18 cellular contexts compared by ENCODE assay signal in the genomic region with DNA sequence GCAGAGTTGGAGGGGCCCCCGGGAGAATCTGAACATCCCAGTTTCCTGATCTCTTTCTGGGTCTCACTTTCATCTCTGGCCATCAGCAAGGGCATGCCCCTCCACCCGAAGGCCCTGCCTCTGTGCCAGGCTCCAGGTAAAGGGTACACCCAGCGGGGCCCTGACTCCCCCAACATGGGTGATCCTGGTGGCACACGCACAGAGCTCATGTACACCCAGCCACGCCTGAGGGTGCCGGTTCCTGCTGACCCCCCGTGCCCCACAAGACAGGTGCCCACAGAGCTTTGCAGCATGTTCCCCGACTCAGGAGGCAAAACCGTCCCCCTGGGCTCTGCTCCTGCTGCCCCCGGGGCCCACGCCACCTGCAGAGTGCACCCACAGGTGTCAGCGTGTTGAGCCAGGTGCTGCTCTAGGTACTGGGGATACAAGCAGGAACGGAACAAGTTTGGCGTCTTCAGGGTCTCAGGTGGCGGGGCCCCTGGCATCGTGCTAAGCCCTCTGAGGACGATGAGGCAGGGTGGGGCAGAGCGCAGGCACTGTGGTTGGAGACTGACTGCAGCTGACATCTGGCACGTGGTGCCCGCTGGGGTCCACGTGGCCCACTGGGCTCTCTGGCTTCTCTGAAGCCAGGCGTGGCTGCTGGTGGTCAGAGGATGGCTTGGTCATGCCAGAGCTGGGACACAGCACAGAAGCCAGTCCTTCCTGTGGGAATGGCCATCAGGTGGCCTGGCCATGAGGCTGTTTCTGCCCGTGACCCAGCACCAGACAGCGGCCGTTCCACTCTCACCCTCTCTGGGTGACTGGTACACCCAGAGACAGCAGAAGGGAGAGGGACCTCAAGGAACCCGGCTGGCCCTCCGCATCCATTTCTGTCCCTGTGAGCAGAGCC. TPM values are rescaled to one million over a fixed set of nuclear protein-coding genes. Genes with fewer than 3 reads are reported as not detected.
DNase-seq lines count a peak whose midpoint lies in the region; ATAC-seq and TF ChIP-seq lines count a peak whose summit lies in the region.
"Had no signal": no experiment of that assay in that cellular context is flagged by ENCODE, and none has a peak within 500 bp of the region (broad histone marks: within the 10 kb centered on the region; RNA-seq: fewer than 3 reads in every experiment).

No MANE protein-coding gene starts in this region.

- WGBS in SK-N-SH (ENCODE audit: low lambda C conversion rate) = 76% methylated on average over 13 of the region's 27 CpGs
- WGBS in tibial nerve, 2 donors = 91 to 93% methylated on average over 18 to 25 of the region's 27 CpGs

- H3K4me1 Mint-ChIP-seq in WTC11 = peaks cover 5% of the 10 kb centered on the region; the same call in 1 of the 2 replicates
- H3K4me1 Mint-ChIP-seq: activated CD4-positive, alpha-beta T cell treated with anti-CD3 and anti-CD28 coated beads for 36 hours; activated naive CD8-positive, alpha-beta T cell treated with anti-CD3 and anti-CD28 coated beads for 36 hours had no signal

- TF ChIP-seq CTCF in SK-N-SH (IDR thresholded peaks at IDR 0.05) (no peak), tibial nerve (IDR thresholded peaks at IDR 0.05) (no peak), WTC11 (IDR thresholded peaks at IDR 0.05) (no peak)

- H3K9ac ChIP-seq in SK-N-SH = no peak overlapping the region

- H3K27me3 Mint-ChIP-seq in WTC11 (ENCODE audit: low read depth) = no peaks in the 10 kb centered on the region
- H3K27me3 Mint-ChIP-seq: activated CD4-positive, alpha-beta T cell treated with anti-CD3 and anti-CD28 coated beads for 36 hours; activated naive CD8-positive, alpha-beta T cell treated with anti-CD3 and anti-CD28 coated beads for 36 hours had no signal

- TF ChIP-seq EP300 in SK-N-SH (IDR thresholded peaks at IDR 0.05; ENCODE audit: borderline replicate concordance in 1 of 2, low read depth in 1 of 2, low read length in 1 of 2) = no peak
- TF ChIP-seq EP300 in tibial nerve (IDR thresholded peaks at IDR 0.05) = no peak

- H3K4me2 ChIP-seq in SK-N-SH = no peak overlapping the region

- no peak overlapping the region for H3K27ac Mint-ChIP-seq in WTC11
- H3K27ac Mint-ChIP-seq: activated CD4-positive, alpha-beta T cell treated with anti-CD3 and anti-CD28 coated beads for 36 hours; activated naive CD8-positive, alpha-beta T cell treated with anti-CD3 and anti-CD28 coated beads for 36 hours; natural killer cell had no signal

- no peak overlapping the region for H2AFZ ChIP-seq in SK-N-SH (ENCODE audit: low read depth)

- H3K4me1 ChIP-seq in SK-N-SH (ENCODE audit: control insufficient read depth in 1 of 2, insufficient read depth in 2 of 2, low read depth in 1 of 2, low read length in 1 of 2) (peaks cover 12 to 19% of the 10 kb centered on the region in 2 experiments; a peak in 3 of 4 replicates), tibial nerve (peaks cover 12 to 93% (median 59%) of the 10 kb centered on the region in 4 donors)
- H3K4me1 ChIP-seq: colonic mucosa had no signal

- no peak for TF ChIP-seq RAD21 in SK-N-SH (IDR thresholded peaks at IDR 0.05; ENCODE audit: low read length)

- H3K79me2 ChIP-seq in SK-N-SH (ENCODE audit: insufficient read depth) = peaks cover 26% of the 10 kb centered on the region

- H3K9me3 ChIP-seq in SK-N-SH (no peaks in the 10 kb centered on the region), tibial nerve (no peaks in the 10 kb centered on the region)
- H3K9me3 ChIP-seq: colonic mucosa had no signal

- H3K27ac ChIP-seq in SK-N-SH (ENCODE audit: low read depth in 2 of 2, low read length in 1 of 2) (no peak overlapping the region; a peak in 1 of 4 replicates), layer of hippocampus (ENCODE audit: low read depth, low read length) (peak overlapping the region; percentile 90), tibial nerve (peak overlapping the region; percentile 80 to 91 (median 86))
- H3K27ac ChIP-seq: 22Rv1, colonic mucosa, epithelial cell of prostate, HL-60 had no signal

- H3K36me3 ChIP-seq in SK-N-SH (replicated peaks in 1 of 2; ENCODE audit: control insufficient read depth in 1 of 2, insufficient read depth in 2 of 2, low read length in 1 of 2) = no peaks in the 10 kb centered on the region
- H3K36me3 ChIP-seq in tibial nerve = no peaks in the 10 kb centered on the region
- H3K36me3 ChIP-seq: colonic mucosa had no signal

- POLR2A ChIA-PET in SK-N-SH (lab: Yijun Ruan, JAX) = no interaction called here
- POLR2A ChIA-PET in WTC11 (lab: Charles Lee) = no interaction called here

- peaks cover 17% of the 10 kb centered on the region for H4K20me1 ChIP-seq in SK-N-SH (ENCODE audit: insufficient read depth)

- H3K9me2 ChIP-seq in SK-N-SH = no peaks in the 10 kb centered on the region

- TF ChIP-seq POLR2A in tibial nerve (IDR thresholded peaks at IDR 0.05) = no peak

- H3F3A ChIP-seq in SK-N-SH (replicated peaks; ENCODE audit: insufficient read depth) = peaks cover 17% of the 10 kb centered on the region

- H3K9me3 Mint-ChIP-seq in WTC11 = no peaks in the 10 kb centered on the region
- H3K9me3 Mint-ChIP-seq: activated naive CD8-positive, alpha-beta T cell treated with anti-CD3 and anti-CD28 coated beads for 36 hours; CD4-positive, alpha-beta memory T cell; natural killer cell had no signal

- H3K4me3 ChIP-seq in SK-N-SH (ENCODE audit: low read depth in 2 of 2, low read length in 1 of 2) (no peak overlapping the region), tibial nerve (no peak overlapping the region)
- H3K4me3 ChIP-seq: colonic mucosa had no signal

- H3K27me3 ChIP-seq in SK-N-SH (ENCODE audit: insufficient read depth) = no peaks in the 10 kb centered on the region
- no peaks in the 10 kb centered on the region for H3K27me3 ChIP-seq in layer of hippocampus (ENCODE audit: control insufficient read depth, insufficient read depth, low read length)
- no peaks in the 10 kb centered on the region for H3K27me3 ChIP-seq in tibial nerve
- H3K27me3 ChIP-seq: colonic mucosa had no signal

- no peak for ATAC-seq in SK-N-SH treated with all-trans-retinoic acid at 6 μM for 48 hours
- ATAC-seq in WTC11 = no peak
- ATAC-seq: activated CD4-positive, alpha-beta T cell treated with anti-CD3 and anti-CD28 coated beads for 36 hours; natural killer cell had no signal

- DNase-seq in SK-N-SH = peak; percentile 24
- no peak for DNase-seq in tibial nerve (ENCODE audit: low spot score in 2 of 2)
- no peak for DNase-seq in NCI-H1417 (lab: John Stamatoyannopoulos, UW)
- no peak for DNase-seq in WTC11 (ENCODE audit: low spot score)
- DNase-seq: activated CD4-positive, alpha-beta T cell treated with anti-CD3 and anti-CD28 coated beads for 36 hours; activated naive CD8-positive, alpha-beta T cell treated with anti-CD3 and anti-CD28 coated beads for 36 hours; CD4-positive, alpha-beta memory T cell; colonic mucosa; natural killer cell; NCI-H187; NCI-H526 treated with DMSO at 0.1 percent for 48 hours; stimulated activated naive CD4-positive, alpha-beta T cell; T-helper 2 cell had no signal

- no peaks in the 10 kb centered on the region for H3K36me3 Mint-ChIP-seq in WTC11
- H3K36me3 Mint-ChIP-seq: CD4-positive, alpha-beta memory T cell; natural killer cell had no signal

- CTCF ChIA-PET in SK-N-SH (lab: Yijun Ruan, JAX) = interaction anchor here (0.6 to 11.6 kb wide), 5 partner anchors 9 to 230 kb away, joined by 3 to 194 read pairs (median 37); partner anchors contain the start of gene CKB
- CTCF ChIA-PET in WTC11 (lab: Charles Lee) = interaction anchor here (1.1 to 21.0 kb wide), 4 partner anchors 13 to 43 kb away, joined by 3 to 455 read pairs (median 5); partner anchors contain the start of genes BAG5 and CKB

- H3K4me3 Mint-ChIP-seq in WTC11 = no peak overlapping the region
- H3K4me3 Mint-ChIP-seq: activated CD4-positive, alpha-beta T cell treated with anti-CD3 and anti-CD28 coated beads for 36 hours; activated naive CD8-positive, alpha-beta T cell treated with anti-CD3 and anti-CD28 coated beads for 36 hours; CD4-positive, alpha-beta memory T cell; natural killer cell had no signal

TF ChIP-seq in SK-N-SH, 30 proteins besides CTCF, POLR2A, EP300 and RAD21 (continues in another document):
- TF ChIP-seq RXRA (IDR thresholded peaks at IDR 0.05; ENCODE audit: borderline replicate concordance, low read depth) = no peak
- no peak for TF ChIP-seq TCF12 (IDR thresholded peaks at IDR 0.05)
- no peak for TF ChIP-seq EZH2phosphoT487 (IDR thresholded peaks at IDR 0.05; ENCODE audit: borderline replicate concordance, low read depth)
- TF ChIP-seq FOXJ3 (CRISPR knock-in tag; IDR thresholded peaks at IDR 0.05) = no peak

TF ChIP-seq in SK-N-SH treated with all-trans-retinoic acid at 6 μM for 48 hours, 23 proteins besides CTCF, POLR2A, EP300 and RAD21 (continues in another document):
- TF ChIP-seq ZC3H10 (CRISPR knock-in tag; IDR thresholded peaks at IDR 0.05) = no peak
- no peak for TF ChIP-seq ESRRG (CRISPR knock-in tag; IDR thresholded peaks at IDR 0.05)
- no peak for TF ChIP-seq RARB (CRISPR knock-in tag; IDR thresholded peaks at IDR 0.05)
- no peak for TF ChIP-seq ZNF8 (CRISPR knock-in tag; IDR thresholded peaks at IDR 0.05)

TF ChIP-seq in WTC11, 78 proteins besides CTCF, POLR2A, EP300 and RAD21 (continues in another document):
- no peak for TF ChIP-seq TP53 (CRISPR knock-in tag; IDR thresholded peaks at IDR 0.05)
- no peak for TF ChIP-seq ZNF121 (CRISPR knock-in tag; IDR thresholded peaks at IDR 0.05)
- no peak for TF ChIP-seq ZNF416 (CRISPR knock-in tag; IDR thresholded peaks at IDR 0.05)

RNA-seq across cellular contexts. Expression of gene BAG5, which starts 13.8 kb away (rescaled TPM):
- polyA plus RNA-seq in SK-N-SH (2012; rRNA removed) = 5.2 and 5.9 TPM in 2 replicates
- polyA plus RNA-seq in SK-N-SH (2012; cell fraction: cytosol; rRNA removed) = 7.9 and 8.3 TPM in 2 replicates
- 3.4 and 5.4 TPM in 2 replicates for polyA plus RNA-seq in SK-N-SH (2012; cell fraction: nucleus; rRNA removed)
- total RNA-seq in tibial nerve (10 to 100 TPM; 26.1 to 36.5 (median 31.7) TPM), WTC11 (2021) (23.9 to 29.2 TPM (median 24.8 TPM) in 3 replicates)

RNA-seq across cellular contexts. Expression of gene COA8, which starts 14.1 kb away (rescaled TPM):
- polyA plus RNA-seq in SK-N-SH (2012; rRNA removed) = 25.2 and 25.4 TPM in 2 replicates
- 29.8 and 31.6 TPM in 2 replicates for polyA plus RNA-seq in SK-N-SH (2012; cell fraction: cytosol; rRNA removed)
- polyA plus RNA-seq in SK-N-SH (2012; cell fraction: nucleus; rRNA removed) = 4.9 and 8.9 TPM in 2 replicates
- total RNA-seq in tibial nerve (10 to 100 TPM in 3 of 4 donors, 1 to 10 TPM in 1; 7.2 to 31.6 (median 12.3) TPM), WTC11 (2021) (34.7 to 36.7 TPM (median 36.4 TPM) in 3 replicates)

RNA-seq across cellular contexts. Expression of gene TRMT61A, which starts 19.7 kb away (rescaled TPM):
- polyA plus RNA-seq in SK-N-SH (2012; rRNA removed) = 15.8 and 18.1 TPM in 2 replicates
- 6.9 and 12.1 TPM in 2 replicates for polyA plus RNA-seq in SK-N-SH (2012; cell fraction: cytosol; rRNA removed)
- polyA plus RNA-seq in SK-N-SH (2012; cell fraction: nucleus; rRNA removed) = 32.9 and 37.6 TPM in 2 replicates
- total RNA-seq in tibial nerve = 10 to 100 TPM; 17.9 to 32.4 (median 22.4) TPM
- 11.8 to 15.5 TPM (median 12.3 TPM) in 3 replicates for total RNA-seq in WTC11 (2021)

RNA-seq across cellular contexts. Expression of gene CKB, which starts 26.1 kb away (rescaled TPM):
- 47.6 and 53.0 TPM in 2 replicates for polyA plus RNA-seq in SK-N-SH (2012; rRNA removed)
- 24.1 and 41.5 TPM in 2 replicates for polyA plus RNA-seq in SK-N-SH (2012; cell fraction: cytosol; rRNA removed)
- 111 and 208 TPM in 2 replicates for polyA plus RNA-seq in SK-N-SH (2012; cell fraction: nucleus; rRNA removed)
- total RNA-seq in tibial nerve (100 to 1,000 TPM in 3 of 4 donors, 10 to 100 TPM in 1; 75.6 to 249 (median 141) TPM), WTC11 (2021) (529 to 555 TPM (median 531 TPM) in 3 replicates)

Comparison
In these comparisons a context has a peak if more than half of its experiments do, and no peak if none do; other contexts are left out.
1. H3K27ac ChIP-seq: peak in layer of hippocampus (single experiment) and tibial nerve (4 of 4); none in SK-N-SH (0 of 2).